Comparison of ENCODE assay signal across 24 cellular contexts in genomic region chr6:170047813-170048212, GRCh38.
DNase-seq lines count a peak whose midpoint lies in the region; ATAC-seq and TF ChIP-seq lines count a peak whose summit lies in the region.
"Had no signal": no experiment of that assay in that cellular context is flagged by ENCODE, and none has a peak within 500 bp of the region (broad histone marks: within the 10 kb centered on the region; RNA-seq: fewer than 3 reads in every experiment).

No MANE protein-coding gene starts in this region.

- POLR2A ChIA-PET in T-cell (lab: Charles Lee) = no interaction called here

- H3K4me1 Mint-ChIP-seq in activated T-cell treated with anti-CD3 and anti-CD28 coated beads, Interleukin-2, amount 50 U/mL, for 72 hours (ENCODE audit: low read depth) = no peaks in the 10 kb centered on the region
- peaks cover 0 to 3% (median 0%) of the 10 kb centered on the region in 3 donors for H3K4me1 Mint-ChIP-seq in T-cell

- intact Hi-C loops in cardiac septum (cut with DNase I) (loop anchor here (10.0 kb wide), 1 partner anchor 117 kb away; no protein-coding TSS in a partner anchor), left ventricle myocardium superior (cut with micrococcal nuclease) (no loop called here), spleen (cut with DNase I; ENCODE audit: low total_unique reads) (no loop called here)

- H3K27me3 Mint-ChIP-seq in activated T-cell treated with anti-CD3 and anti-CD28 coated beads, Interleukin-2, amount 50 U/mL, for 72 hours (ENCODE audit: low read depth) = peaks cover 5% of the 10 kb centered on the region
- peaks cover 2 to 3% of the 10 kb centered on the region in 2 donors for H3K27me3 Mint-ChIP-seq in T-cell
- H3K27me3 Mint-ChIP-seq: activated CD4-positive, alpha-beta memory T cell treated with anti-CD3 and anti-CD28 coated beads for 36 hours; activated naive CD8-positive, alpha-beta T cell had no signal

- H3K27ac ChIP-seq in spleen = peak overlapping the region in 4 of 8 donors; percentile 73 to 86 (median 78)
- H3K27ac ChIP-seq in Karpas-422 (ENCODE audit: low read length) = no peak overlapping the region
- H3K27ac ChIP-seq: A549 had no signal

- no peak overlapping the region for H3K4me3 Mint-ChIP-seq in activated T-cell treated with anti-CD3 and anti-CD28 coated beads, Interleukin-2, amount 50 U/mL, for 72 hours
- H3K4me3 Mint-ChIP-seq in T-cell = no peak overlapping the region
- H3K4me3 Mint-ChIP-seq: activated CD4-positive, alpha-beta memory T cell treated with anti-CD3 and anti-CD28 coated beads for 36 hours; activated naive CD8-positive, alpha-beta T cell; mesothelial cell of epicardium; naive thymus-derived CD8-positive, alpha-beta T cell had no signal

- no peak overlapping the region for H3K4me2 ChIP-seq in Karpas-422 (ENCODE audit: low read depth, low read length, poor library complexity, severe bottlenecking)
- H3K4me2 ChIP-seq: A549 had no signal

- no peak overlapping the region for H2AFZ ChIP-seq in Karpas-422 (ENCODE audit: low read length)

- TF ChIP-seq CTCF in spleen (IDR thresholded peaks at IDR 0.05 in 8 of 11, conservative IDR thresholded peaks at IDR 0.05 in 3 of 11) = no peak

- CTCF ChIA-PET in T-cell (lab: Charles Lee) = no interaction called here

- TF ChIP-seq POLR2A in spleen (IDR thresholded peaks at IDR 0.05) = no peak

- no peak overlapping the region for H3K27ac Mint-ChIP-seq in activated T-cell treated with anti-CD3 and anti-CD28 coated beads, Interleukin-2, amount 50 U/mL, for 72 hours
- no peak overlapping the region for H3K27ac Mint-ChIP-seq in T-cell
- H3K27ac Mint-ChIP-seq: activated CD4-positive, alpha-beta memory T cell treated with anti-CD3 and anti-CD28 coated beads for 36 hours; activated naive CD8-positive, alpha-beta T cell; mesothelial cell of epicardium; naive thymus-derived CD8-positive, alpha-beta T cell had no signal

- 92 to 98% (median 93%) methylated on average over 6 of the region's 6 CpGs for WGBS in spleen, 5 donors

- H3K9ac ChIP-seq in Karpas-422 (ENCODE audit: low read length) = no peak overlapping the region

- H4K20me1 ChIP-seq in Karpas-422 (ENCODE audit: insufficient read depth, low read depth, low read length) = no peaks in the 10 kb centered on the region

- no peaks in the 10 kb centered on the region for H3K36me3 Mint-ChIP-seq in activated T-cell treated with anti-CD3 and anti-CD28 coated beads, Interleukin-2, amount 50 U/mL, for 72 hours (ENCODE audit: insufficient read depth in 2 of 2)
- H3K36me3 Mint-ChIP-seq in T-cell = no peaks in the 10 kb centered on the region
- H3K36me3 Mint-ChIP-seq: activated CD4-positive, alpha-beta memory T cell treated with anti-CD3 and anti-CD28 coated beads for 36 hours; activated naive CD8-positive, alpha-beta T cell; mesothelial cell of epicardium; naive thymus-derived CD8-positive, alpha-beta T cell had no signal

- H3K9me3 ChIP-seq in spleen (no peaks in the 10 kb centered on the region), Karpas-422 (ENCODE audit: low read length) (no peaks in the 10 kb centered on the region)
- H3K9me3 ChIP-seq: A549, gastrocnemius medialis, left lung, uterus had no signal

- no peaks in the 10 kb centered on the region for H3K9me2 ChIP-seq in Karpas-422 (replicated peaks; ENCODE audit: insufficient read depth, low read length)

- peaks cover 0 to 18% (median 0%) of the 10 kb centered on the region in 7 donors for H3K27me3 ChIP-seq in spleen (replicated peaks in 1 of 7)
- H3K27me3 ChIP-seq in Karpas-422 (ENCODE audit: low read length) = no peaks in the 10 kb centered on the region
- H3K27me3 ChIP-seq: gastrocnemius medialis, uterus had no signal

- ATAC-seq in left ventricle myocardium superior (no peak), T-cell (replicated peaks in 1 of 4) (no peak)
- ATAC-seq in activated T-cell treated with anti-CD3 and anti-CD28 coated beads, Interleukin-2, amount 50 U/mL, for 72 hours (replicated peaks in 1 of 2) = no peak
- ATAC-seq: A549; gastrocnemius medialis; naive thymus-derived CD8-positive, alpha-beta T cell had no signal

- H3K4me3 ChIP-seq in spleen (no peak overlapping the region), Karpas-422 (ENCODE audit: low read length) (no peak overlapping the region)
- H3K4me3 ChIP-seq: A549, gastrocnemius medialis, left lung, uterus had no signal

- no peaks in the 10 kb centered on the region for H3K79me2 ChIP-seq in Karpas-422 (ENCODE audit: low read length)

- H3K4me1 ChIP-seq in spleen = peaks cover 0 to 40% (median 21%) of the 10 kb centered on the region in 6 donors
- no peaks in the 10 kb centered on the region for H3K4me1 ChIP-seq in Karpas-422 (ENCODE audit: low read length)
- H3K4me1 ChIP-seq: A549 had no signal

- DNase-seq in cardiac septum (ENCODE audit: low spot score) (peak; percentile 56), left ventricle myocardium superior (no peak), mesenteric fat pad (ENCODE audit: low spot score) (peak; percentile 41), spleen (peak; percentile 40), NOMO-1 (lab: John Stamatoyannopoulos, UW; ENCODE audit: unreplicated experiment in 2 of 2) (no peak), T-cell (no peak), Karpas-422 (no peak)
- no peak for DNase-seq in activated T-cell treated with anti-CD3 and anti-CD28 coated beads, Interleukin-2, amount 50 U/mL, for 72 hours
- DNase-seq: activated CD4-positive, alpha-beta memory T cell treated with anti-CD3 and anti-CD28 coated beads for 36 hours; activated CD8-positive, alpha-beta memory T cell treated with anti-CD3 and anti-CD28 coated beads, Interleukin-2, amount 50 U/mL, for 4 hours; dermis blood vessel endothelial cell; DMS153; NCI-H1092 treated with DMSO at 0.1 percent for 48 hours; NCI-H2029; NCI-H526; stimulated activated CD4-positive, alpha-beta T cell treated with anti-CD3 and anti-CD28 coated beads, Interleukin-2, amount 100 ng/mL, for 48 hours had no signal

- no peaks in the 10 kb centered on the region for H3K9me3 Mint-ChIP-seq in activated T-cell treated with anti-CD3 and anti-CD28 coated beads, Interleukin-2, amount 50 U/mL, for 72 hours
- no peaks in the 10 kb centered on the region for H3K9me3 Mint-ChIP-seq in T-cell
- H3K9me3 Mint-ChIP-seq: activated CD4-positive, alpha-beta memory T cell treated with anti-CD3 and anti-CD28 coated beads for 36 hours; activated T-helper 17 cell treated with anti-CD3 and anti-CD28 coated beads, Interleukin-2, amount 50 U/mL, for 72 hours; mesothelial cell of epicardium; naive thymus-derived CD8-positive, alpha-beta T cell had no signal

- no peaks in the 10 kb centered on the region for H3K36me3 ChIP-seq in spleen
- no peaks in the 10 kb centered on the region for H3K36me3 ChIP-seq in Karpas-422 (ENCODE audit: insufficient read depth, low read length)
- H3K36me3 ChIP-seq: gastrocnemius medialis, left lung, uterus had no signal

Comparison
In these comparisons a context has a peak if more than half of its experiments do, and no peak if none do; other contexts are left out.
1. DNase-seq: peak in cardiac septum (single experiment), mesenteric fat pad (single experiment) and spleen (single experiment); none in left ventricle myocardium superior (single experiment), NOMO-1 (0 of 2), activated T-cell treated with anti-CD3 and anti-CD28 coated beads, Interleukin-2, amount 50 U/mL, for 72 hours (0 of 2), T-cell (0 of 34) and Karpas-422 (single experiment).